8 cellular contexts compared by ENCODE assay signal in the genomic region with DNA sequence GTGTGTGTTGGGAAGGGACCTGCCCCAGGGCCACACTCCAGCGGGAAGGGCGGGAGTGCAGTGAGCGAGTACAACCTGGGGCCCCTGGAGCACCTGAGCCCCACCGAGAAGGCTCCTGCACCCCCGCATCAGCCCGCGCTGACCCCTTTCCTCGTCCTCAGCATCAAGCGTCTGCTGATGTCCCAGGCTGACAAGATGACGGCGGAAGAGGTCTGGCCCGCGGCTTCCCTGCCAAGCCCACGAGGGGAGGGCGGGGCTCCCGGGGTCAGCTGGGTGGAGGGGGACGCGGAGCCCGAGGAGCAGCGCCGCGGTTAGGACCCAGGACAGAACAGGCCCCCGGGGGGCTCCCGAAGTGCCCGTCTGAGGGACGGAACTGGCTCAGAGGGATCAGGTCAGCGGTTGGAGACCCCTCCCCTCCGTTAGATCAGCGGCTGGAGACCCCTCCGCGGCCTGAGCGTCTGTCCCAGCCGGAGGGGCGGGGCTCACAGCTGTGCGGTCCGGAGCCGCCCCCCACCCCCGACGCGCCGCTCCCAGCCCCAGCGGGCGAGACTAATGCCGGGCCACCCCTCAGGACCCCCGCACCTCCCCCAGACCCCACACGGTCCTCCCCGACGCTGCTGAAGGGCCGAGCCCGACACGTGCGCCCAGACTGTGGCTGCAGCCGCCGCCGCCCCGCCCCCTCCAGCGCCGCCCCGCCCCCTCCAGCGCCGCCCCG. TPM values are rescaled to one million over a fixed set of nuclear protein-coding genes. Genes with fewer than 3 reads are reported as not detected.
DNase-seq lines count a peak whose midpoint lies in the region; ATAC-seq, FAIRE-seq and TF ChIP-seq lines count a peak whose summit lies in the region.

No MANE protein-coding gene starts in this region.

- ATAC-seq in K562 (peak; percentile 78), GM18511 (IDR thresholded peaks at IDR 0.05; ENCODE audit: unreplicated experiment) (no peak)
- peak; percentile 56 for ATAC-seq in stimulated activated memory B cell treated with anti-CD40 and anti-IgM and Interleukin-4, amounts not matched to agents 10 μg/mL and 1 μg/mL and 100 μg/mL, for 72 hours

- H3K4me1 Mint-ChIP-seq in stimulated activated memory B cell treated with anti-CD40 and anti-IgM and Interleukin-4, amounts not matched to agents 10 μg/mL and 1 μg/mL and 100 μg/mL, for 72 hours = peaks cover 56% of the 10 kb centered on the region

- in situ Hi-C loops in K562 (cut with MboI) = no loop called here

- H3K9me3 ChIP-seq in K562 (replicated peaks; ENCODE audit: control insufficient read depth, insufficient read depth, low read depth, low read length) = no peaks in the 10 kb centered on the region

- intact Hi-C loops in K562 (cut with micrococcal nuclease) = loop anchor here (5.0 to 10.0 kb wide), 3 partner anchors 54 to 304 kb away; a partner anchor contains a TSS

- no peak for TF ChIP-seq CTCF in K562 (IDR thresholded peaks at IDR 0.05 in 2 of 3, conservative IDR thresholded peaks at IDR 0.05 in 1 of 3; ENCODE audit: insufficient read depth in 2 of 3, low read depth in 1 of 3, low read length in 3 of 3)

- POLR2A ChIA-PET in K562 (lab: Yijun Ruan, JAX) = interaction anchor here (0.6 kb wide), 1 partner anchor 10 kb away, joined by 4 read pairs; no protein-coding TSS in a partner anchor

- H3K36me3 Mint-ChIP-seq in stimulated activated memory B cell treated with anti-CD40 and anti-IgM and Interleukin-4, amounts not matched to agents 10 μg/mL and 1 μg/mL and 100 μg/mL, for 72 hours = no peaks in the 10 kb centered on the region

- no peak for TF ChIP-seq RAD21 in K562 (CRISPR knock-in tag; conservative IDR thresholded peaks at IDR 0.05 in 1 of 2, IDR thresholded peaks at IDR 0.05 in 1 of 2)

- peak; percentile 8 to 57 for DNase-seq in NCI-H524 (lab: John Stamatoyannopoulos, UW)
- no peak for DNase-seq in NCI-H524 treated with DMSO at 0.1 percent for 48 hours (lab: John Stamatoyannopoulos, UW)
- DNase-seq in RPMI7951 (ENCODE audit: low read depth) = peak; percentile 25
- DNase-seq in K562 (ENCODE audit: extremely low read depth in 1 of 4, low spot score in 3 of 4) = peak; percentile 79 to 87 (median 84)
- DNase-seq in iris pigment epithelial cell (ENCODE audit: low read depth) = peak; percentile 40
- DNase-seq in SIG-M5 treated with dmso at 0.1 percent for 504 hours (lab: John Stamatoyannopoulos, UW; ENCODE audit: unreplicated experiment) = no peak

- CTCF ChIA-PET in K562 (lab: Yijun Ruan, JAX; ENCODE audit: low intra/inter-chr PET ratio) = no interaction called here

- no peaks in the 10 kb centered on the region for H3K27me3 ChIP-seq in K562 (ENCODE audit: control insufficient read depth in 2 of 2, insufficient read depth in 2 of 2, low read length in 2 of 2)

- H3K9ac ChIP-seq in K562 (ENCODE audit: insufficient read depth in 1 of 2, low read depth in 2 of 2, low read length in 2 of 2) = peak overlapping the region; percentile 4 to 90; a peak in 3 of 4 replicates

- H3K79me2 ChIP-seq in K562 (ENCODE audit: control insufficient read depth, insufficient read depth, low read length) = no peaks in the 10 kb centered on the region

- peak overlapping the region; percentile 74 for H3K4me3 Mint-ChIP-seq in stimulated activated memory B cell treated with anti-CD40 and anti-IgM and Interleukin-4, amounts not matched to agents 10 μg/mL and 1 μg/mL and 100 μg/mL, for 72 hours

- WGBS in K562 (ENCODE audit: insufficient coverage, low coverage, missing lambda C conversion rate) = 3% methylated on average over 20 of the region's 62 CpGs

- TF ChIP-seq EP300 in K562 (IDR thresholded peaks at IDR 0.05; ENCODE audit: low read length) = no peak

- no peaks in the 10 kb centered on the region for H3K9me1 ChIP-seq in K562 (ENCODE audit: control insufficient read depth, insufficient read depth, low read length)

- H3K4me3 ChIP-seq in K562 = peak overlapping the region; percentile 44

- TF ChIP-seq POLR2A in K562 (conservative IDR thresholded peaks at IDR 0.05) = peak; percentile 59

- no peaks in the 10 kb centered on the region for H3K9me3 Mint-ChIP-seq in stimulated activated memory B cell treated with anti-CD40 and anti-IgM and Interleukin-4, amounts not matched to agents 10 μg/mL and 1 μg/mL and 100 μg/mL, for 72 hours

- FAIRE-seq in K562 (lab: Jason Lieb, UNC) = no peak

- peak overlapping the region; percentile 71 for H3K27ac Mint-ChIP-seq in stimulated activated memory B cell treated with anti-CD40 and anti-IgM and Interleukin-4, amounts not matched to agents 10 μg/mL and 1 μg/mL and 100 μg/mL, for 72 hours

- peaks cover 11 to 94% of the 10 kb centered on the region in 2 experiments; a peak in 4 of 5 replicates for H3K4me1 ChIP-seq in K562 (replicated peaks in 1 of 2; ENCODE audit: control insufficient read depth in 2 of 2, insufficient read depth in 2 of 2, low read length in 2 of 2)

- peak overlapping the region; percentile 50 for H3K4me2 ChIP-seq in K562 (ENCODE audit: insufficient read depth, low read length)

- H3K27me3 Mint-ChIP-seq in stimulated activated memory B cell treated with anti-CD40 and anti-IgM and Interleukin-4, amounts not matched to agents 10 μg/mL and 1 μg/mL and 100 μg/mL, for 72 hours = peaks cover 30% of the 10 kb centered on the region

- H3K36me3 ChIP-seq in K562 (ENCODE audit: control insufficient read depth, insufficient read depth, low read length) = no peaks in the 10 kb centered on the region

- H3K27ac ChIP-seq in K562 (ENCODE audit: extremely low read depth, low read depth, low read length) = peak overlapping the region; percentile 63; the same call in 2 of the 3 replicates

- 0 out of 2 replicates have a peak, but pooled peaks cover 4% of the 10 kb centered on the region for H4K20me1 ChIP-seq in K562 (replicated peaks; ENCODE audit: control insufficient read depth, insufficient read depth, low read length)

- peak overlapping the region; percentile 82 for H2AFZ ChIP-seq in K562 (ENCODE audit: low read depth, low read length)

- BruUV-seq in K562 (replicated peaks; lab: Mats Ljungman, UMichigan) = no TSS peak

RNA-seq across cellular contexts. Expression of a gene that starts 6.7 kb away (rescaled TPM):
- 1.3 and 3.2 TPM in 2 replicates for total RNA-seq in RPMI7951 (2014; rRNA removed; shearing (Covaris generic))
- total RNA-seq in K562 (2011; cell fraction: chromatin; rRNA removed; ENCODE audit: low replicate concordance) = 13.3 and 32.0 TPM in 2 replicates
- total RNA-seq in K562 (2011; cell fraction: nucleolus; rRNA removed) = 19.7 and 19.9 TPM in 2 replicates
- 9.6 and 13.4 TPM in 2 replicates for total RNA-seq in K562 (2011; cell fraction: nucleoplasm; rRNA removed)
- total RNA-seq in K562 (2014; rRNA removed) = 4.9 and 6.2 TPM in 2 replicates
- 2.6 and 3.1 TPM in 2 replicates for total RNA-seq in K562 (2014; rRNA removed; fragmentation: Illumina TruSeq; extraction: Trizol)
- 5.1 and 5.9 TPM in 2 replicates for total RNA-seq in K562 (2015; rRNA removed; fragmentation: Illumina TruSeq; extraction: Trizol)
- 9.1 and 10.0 TPM in 2 replicates for total RNA-seq in K562 (2021)
- 3.8 and 4.1 TPM in 2 replicates for polyA plus RNA-seq in K562 (2011; rRNA removed)
- 2.8 TPM in 2 replicates for polyA plus RNA-seq in K562 (2011; cell fraction: cytosol; rRNA removed)
- polyA plus RNA-seq in K562 (2011; cell fraction: nucleus; rRNA removed) = 18.2 and 29.5 TPM in 2 replicates
- 9.3 and 13.7 TPM in 2 replicates for polyA plus RNA-seq in K562 (2012)
- 3.4 and 5.5 TPM in 2 replicates for polyA plus RNA-seq in K562 (2014; fragmentation: Illumina TruSeq; extraction: Trizol)
- 1 to 10 TPM; 1.4 TPM for polyA plus RNA-seq in K562 (2014; fragmentation: Nextera tagmentation; extraction: Ambion mirVana)
- 6.0 and 6.9 TPM in 2 replicates for polyA plus RNA-seq in K562 (2014; rRNA removed)
- 3.1 and 4.0 TPM in 2 replicates for polyA minus RNA-seq in K562 (2011; rRNA and poly(A)+ RNA removed)
- polyA minus RNA-seq in K562 (2011; cell fraction: cytosol; rRNA and poly(A)+ RNA removed) = 0.76 and 1.5 TPM in 2 replicates
- polyA minus RNA-seq in K562 (2011; cell fraction: nucleus; rRNA and poly(A)+ RNA removed) = 11.0 and 13.6 TPM in 2 replicates

RNA-seq across cellular contexts. Expression of a gene that starts 7.0 kb away (rescaled TPM):
- 217 and 228 TPM in 2 replicates for total RNA-seq in RPMI7951 (2014; rRNA removed; shearing (Covaris generic))
- 72.8 and 88.6 TPM in 2 replicates for total RNA-seq in K562 (2011; cell fraction: chromatin; rRNA removed; ENCODE audit: low replicate concordance)
- 122 and 189 TPM in 2 replicates for total RNA-seq in K562 (2011; cell fraction: nucleolus; rRNA removed)
- 125 and 130 TPM in 2 replicates for total RNA-seq in K562 (2011; cell fraction: nucleoplasm; rRNA removed)
- total RNA-seq in K562 (2014; rRNA removed) (746 and 978 TPM in 2 replicates), K562 (2014; rRNA removed; fragmentation: Illumina TruSeq; extraction: Trizol) (839 and 887 TPM in 2 replicates), K562 (2015; rRNA removed; fragmentation: Illumina TruSeq; extraction: Trizol) (914 and 930 TPM in 2 replicates), K562 (2021) (509 and 535 TPM in 2 replicates)
- polyA plus RNA-seq in K562 (2011; rRNA removed) (573 and 595 TPM in 2 replicates), K562 (2014; fragmentation: Illumina TruSeq; extraction: Trizol) (632 and 822 TPM in 2 replicates), K562 (2014; fragmentation: Nextera tagmentation; extraction: Ambion mirVana) (1,000 to 10,000 TPM; 2,400 to 2,480 TPM), K562 (2014; rRNA removed) (987 and 1,053 TPM in 2 replicates)
- 589 and 678 TPM in 2 replicates for polyA plus RNA-seq in K562 (2011; cell fraction: cytosol; rRNA removed)
- polyA plus RNA-seq in K562 (2011; cell fraction: nucleus; rRNA removed) = 222 and 265 TPM in 2 replicates
- 689 and 2,439 TPM in 2 replicates for polyA plus RNA-seq in K562 (2012)
- polyA minus RNA-seq in K562 (2011; rRNA and poly(A)+ RNA removed) = 147 and 173 TPM in 2 replicates
- polyA minus RNA-seq in K562 (2011; cell fraction: cytosol; rRNA and poly(A)+ RNA removed) = 96.7 and 103 TPM in 2 replicates
- polyA minus RNA-seq in K562 (2011; cell fraction: nucleus; rRNA and poly(A)+ RNA removed) = 41.5 and 69.1 TPM in 2 replicates

RNA-seq across cellular contexts. Expression of a gene that starts 7.9 kb away (rescaled TPM):
- not detected in 2 replicates for total RNA-seq in RPMI7951 (2014; rRNA removed; shearing (Covaris generic))
- not detected in 2 replicates for total RNA-seq in K562 (2011; cell fraction: chromatin; rRNA removed; ENCODE audit: low replicate concordance)
- total RNA-seq in K562 (2011; cell fraction: nucleolus; rRNA removed) = 0.39 TPM in 1 of 2 replicates, not detected in the other
- total RNA-seq in K562 (2011; cell fraction: nucleoplasm; rRNA removed) = 0.61 TPM in 1 of 2 replicates, not detected in the other
- total RNA-seq in K562 (2014; rRNA removed) (not detected in 2 replicates), K562 (2014; rRNA removed; fragmentation: Illumina TruSeq; extraction: Trizol) (not detected in 2 replicates), K562 (2015; rRNA removed; fragmentation: Illumina TruSeq; extraction: Trizol) (not detected in 2 replicates), K562 (2021) (0.24 and 0.29 TPM in 2 replicates)
- polyA plus RNA-seq in K562 (2011; rRNA removed) (not detected in 2 replicates), K562 (2014; fragmentation: Illumina TruSeq; extraction: Trizol) (not detected in 2 replicates), K562 (2014; fragmentation: Nextera tagmentation; extraction: Ambion mirVana) (not detected), K562 (2014; rRNA removed) (0.18 and 0.41 TPM in 2 replicates)
- polyA plus RNA-seq in K562 (2011; cell fraction: cytosol; rRNA removed) = 0.03 and 0.22 TPM in 2 replicates
- 0.25 and 0.55 TPM in 2 replicates for polyA plus RNA-seq in K562 (2011; cell fraction: nucleus; rRNA removed)
- 0.21 and 0.30 TPM in 2 replicates for polyA plus RNA-seq in K562 (2012)
- not detected in 2 replicates for polyA minus RNA-seq in K562 (2011; rRNA and poly(A)+ RNA removed)
- polyA minus RNA-seq in K562 (2011; cell fraction: cytosol; rRNA and poly(A)+ RNA removed) = not detected in 2 replicates
- polyA minus RNA-seq in K562 (2011; cell fraction: nucleus; rRNA and poly(A)+ RNA removed) = not detected in 2 replicates

RNA-seq across cellular contexts. Expression of a gene that starts 24.5 kb away (rescaled TPM):
- 16.3 and 18.7 TPM in 2 replicates for total RNA-seq in RPMI7951 (2014; rRNA removed; shearing (Covaris generic))
- 122 and 175 TPM in 2 replicates for total RNA-seq in K562 (2011; cell fraction: chromatin; rRNA removed; ENCODE audit: low replicate concordance)
- total RNA-seq in K562 (2011; cell fraction: nucleolus; rRNA removed) = 123 and 128 TPM in 2 replicates
- total RNA-seq in K562 (2011; cell fraction: nucleoplasm; rRNA removed) = 119 and 129 TPM in 2 replicates
- total RNA-seq in K562 (2014; rRNA removed) (31.3 and 39.9 TPM in 2 replicates), K562 (2014; rRNA removed; fragmentation: Illumina TruSeq; extraction: Trizol) (13.3 and 14.7 TPM in 2 replicates), K562 (2015; rRNA removed; fragmentation: Illumina TruSeq; extraction: Trizol) (19.1 and 20.3 TPM in 2 replicates), K562 (2021) (39.6 and 46.1 TPM in 2 replicates)
- polyA plus RNA-seq in K562 (2011; rRNA removed) (37.2 and 42.2 TPM in 2 replicates), K562 (2014; fragmentation: Illumina TruSeq; extraction: Trizol) (18.9 and 20.4 TPM in 2 replicates), K562 (2014; fragmentation: Nextera tagmentation; extraction: Ambion mirVana) (1 to 10 TPM; 2.6 to 4.3 TPM), K562 (2014; rRNA removed) (40.1 and 40.2 TPM in 2 replicates)
- 35.7 and 39.0 TPM in 2 replicates for polyA plus RNA-seq in K562 (2011; cell fraction: cytosol; rRNA removed)
- polyA plus RNA-seq in K562 (2011; cell fraction: nucleus; rRNA removed) = 197 and 242 TPM in 2 replicates
- 22.9 and 34.4 TPM in 2 replicates for polyA plus RNA-seq in K562 (2012)
- 25.9 and 30.6 TPM in 2 replicates for polyA minus RNA-seq in K562 (2011; rRNA and poly(A)+ RNA removed)
- 22.7 and 34.9 TPM in 2 replicates for polyA minus RNA-seq in K562 (2011; cell fraction: cytosol; rRNA and poly(A)+ RNA removed)
- 74.0 and 79.4 TPM in 2 replicates for polyA minus RNA-seq in K562 (2011; cell fraction: nucleus; rRNA and poly(A)+ RNA removed)

RNA-seq across cellular contexts. Expression of a gene that starts 55.7 kb away (rescaled TPM):
- not detected in 2 replicates for total RNA-seq in RPMI7951 (2014; rRNA removed; shearing (Covaris generic))
- 0.30 TPM in 1 of 2 replicates, not detected in the other for total RNA-seq in K562 (2011; cell fraction: chromatin; rRNA removed; ENCODE audit: low replicate concordance)
- total RNA-seq in K562 (2011; cell fraction: nucleolus; rRNA removed) = not detected in 2 replicates
- not detected in 2 replicates for total RNA-seq in K562 (2011; cell fraction: nucleoplasm; rRNA removed)
- total RNA-seq in K562 (2014; rRNA removed) = not detected in 2 replicates
- total RNA-seq in K562 (2014; rRNA removed; fragmentation: Illumina TruSeq; extraction: Trizol) = not detected in 2 replicates
- total RNA-seq in K562 (2015; rRNA removed; fragmentation: Illumina TruSeq; extraction: Trizol) = not detected in 2 replicates
- total RNA-seq in K562 (2021) = not detected in 2 replicates
- polyA plus RNA-seq in K562 (2011; rRNA removed) = not detected in 2 replicates
- polyA plus RNA-seq in K562 (2011; cell fraction: cytosol; rRNA removed) = 0.04 TPM in 1 of 2 replicates, not detected in the other
- polyA plus RNA-seq in K562 (2011; cell fraction: nucleus; rRNA removed) = not detected in 2 replicates
- 0.07 and 0.10 TPM in 2 replicates for polyA plus RNA-seq in K562 (2012)
- polyA plus RNA-seq in K562 (2014; fragmentation: Illumina TruSeq; extraction: Trizol) = not detected in 2 replicates
- under 1 TPM in 1 of 2 experiments, not detected in 1; 0.04 TPM for polyA plus RNA-seq in K562 (2014; fragmentation: Nextera tagmentation; extraction: Ambion mirVana)
- not detected in 2 replicates for polyA plus RNA-seq in K562 (2014; rRNA removed)
- 0.07 TPM in 1 of 2 replicates, not detected in the other for polyA minus RNA-seq in K562 (2011; rRNA and poly(A)+ RNA removed)
- not detected in 2 replicates for polyA minus RNA-seq in K562 (2011; cell fraction: cytosol; rRNA and poly(A)+ RNA removed)
- polyA minus RNA-seq in K562 (2011; cell fraction: nucleus; rRNA and poly(A)+ RNA removed) = not detected in 2 replicates

Comparison
In these comparisons a context has a peak if more than half of its experiments do, and no peak if none do; other contexts are left out.
1. DNase-seq: peak in NCI-H524 (2 of 2), RPMI7951 (single experiment), K562 (4 of 4) and iris pigment epithelial cell (single experiment); none in NCI-H524 treated with DMSO at 0.1 percent for 48 hours (single experiment) and SIG-M5 treated with dmso at 0.1 percent for 504 hours (single experiment).